In genomic region chr11:117444256-117445096, GRCh38 we compare ENCODE assay signal across 23 cellular contexts.
DNase-seq lines count a peak whose midpoint lies in the region; TF ChIP-seq lines count a peak whose summit lies in the region.
"Had no signal": no experiment of that assay in that cellular context is flagged by ENCODE, and none has a peak within 500 bp of the region (broad histone marks: within the 10 kb centered on the region; RNA-seq: fewer than 3 reads in every experiment).

No MANE protein-coding gene starts in this region.

- H3K4me1 Mint-ChIP-seq in neural crest cell = peaks cover 20% of the 10 kb centered on the region
- H3K4me1 Mint-ChIP-seq: activated B cell treated with CpG ODN at 0.5 μM for 24 hours, immature natural killer cell had no signal

- H3K4me3 ChIP-seq in Jurkat, Clone E6-1 (ENCODE audit: low read length) = no peak overlapping the region
- H3K4me3 ChIP-seq: ascending aorta, BLaER1, esophagus squamous epithelium, gastrocnemius medialis, vagina had no signal

- H3K36me3 Mint-ChIP-seq in neural crest cell (ENCODE audit: low read depth) = no peaks in the 10 kb centered on the region
- H3K36me3 Mint-ChIP-seq: activated naive CD4-positive, alpha-beta T cell treated with anti-CD3 and anti-CD28 coated beads, Interleukin-2, amount 50 U/mL, for 72 hours; immature natural killer cell; natural killer cell treated with Interleukin-12 subunit alpha and Interleukin-12 subunit beta and Interleukin-15 and Interleukin-18, amount 100 ng/mL, for 72 hours had no signal

- peaks cover 24% of the 10 kb centered on the region for H3K27me3 Mint-ChIP-seq in neural crest cell (ENCODE audit: low read depth)

- H3K4me3 Mint-ChIP-seq in neural crest cell = no peak overlapping the region
- H3K4me3 Mint-ChIP-seq: activated B cell treated with CpG ODN at 0.5 μM for 24 hours; activated T-helper 1 cell treated with anti-CD3 and anti-CD28 coated beads, Interleukin-12 subunit alpha, Interleukin-12 subunit beta, Interleukin-2, Interleukin-4 antibody, amounts not matched to agents 30 ng/mL and 10 ng/mL and 1 ng/mL, durations not matched to agents 14 hours and 24 hours and 36 hours; HFFc6; immature natural killer cell; natural killer cell treated with Interleukin-12 subunit alpha and Interleukin-12 subunit beta and Interleukin-15 and Interleukin-18, amount 100 ng/mL, for 72 hours had no signal

- peak overlapping the region; percentile 10; the same call in 1 of the 2 replicates for H3K27ac ChIP-seq in VCaP
- H3K27ac ChIP-seq: ascending aorta, BLaER1, esophagus squamous epithelium, gastrocnemius medialis, left ventricle myocardium inferior, vagina had no signal

- DNase-seq in NCI-H524 (lab: John Stamatoyannopoulos, UW) (peak; percentile 28 to 61), NCI-H524 treated with DMSO at 0.1 percent for 48 hours (lab: John Stamatoyannopoulos, UW) (no peak), neural crest cell (ENCODE audit: low read depth, low spot score) (no peak), NCI-H774 (lab: John Stamatoyannopoulos, UW) (no peak), glomerular visceral epithelial cell (ENCODE audit: extremely low spot score) (no peak), NCI-H345 (lab: John Stamatoyannopoulos, UW) (no peak)
- peak; percentile 21 for DNase-seq in Jurkat, Clone E6-1 (ENCODE audit: low read depth, low spot score)
- DNase-seq: activated B cell treated with CpG ODN at 0.5 μM for 24 hours; activated CD4-positive, alpha-beta T cell treated with anti-CD3 and anti-CD28 coated beads, Interleukin-2, amount 50 U/mL, for 4 hours; esophagus squamous epithelium; gastrocnemius medialis; immature natural killer cell; KG1; MM.1S had no signal

- TF ChIP-seq CTCF in VCaP (conservative IDR thresholded peaks at IDR 0.05) = no peak
- no peak for TF ChIP-seq CTCF in neural crest cell (conservative IDR thresholded peaks at IDR 0.05)

- peak overlapping the region; percentile 93 for H3K27ac Mint-ChIP-seq in neural crest cell (ENCODE audit: unreplicated experiment)
- H3K27ac Mint-ChIP-seq: activated B cell treated with CpG ODN at 0.5 μM for 24 hours; activated naive CD4-positive, alpha-beta T cell treated with anti-CD3 and anti-CD28 coated beads, Interleukin-2, amount 50 U/mL, for 72 hours; activated T-helper 1 cell treated with anti-CD3 and anti-CD28 coated beads, Interleukin-12 subunit alpha, Interleukin-12 subunit beta, Interleukin-2, Interleukin-4 antibody, amounts not matched to agents 30 ng/mL and 10 ng/mL and 1 ng/mL, durations not matched to agents 14 hours and 24 hours and 36 hours; HFFc6; immature natural killer cell; natural killer cell treated with Interleukin-12 subunit alpha and Interleukin-12 subunit beta and Interleukin-15 and Interleukin-18, amount 100 ng/mL, for 72 hours had no signal

- no peaks in the 10 kb centered on the region for H3K9me3 Mint-ChIP-seq in neural crest cell
- H3K9me3 Mint-ChIP-seq: activated B cell treated with CpG ODN at 0.5 μM for 24 hours; activated T-helper 1 cell treated with anti-CD3 and anti-CD28 coated beads, Interleukin-12 subunit alpha, Interleukin-12 subunit beta, Interleukin-2, Interleukin-4 antibody, amounts not matched to agents 30 ng/mL and 10 ng/mL and 1 ng/mL, durations not matched to agents 14 hours and 24 hours and 36 hours; HFFc6; natural killer cell treated with Interleukin-12 subunit alpha and Interleukin-12 subunit beta and Interleukin-15 and Interleukin-18, amount 100 ng/mL, for 72 hours had no signal

Comparison
In these comparisons a context has a peak if more than half of its experiments do, and no peak if none do; other contexts are left out.
1. DNase-seq: peak in NCI-H524 (2 of 2) and Jurkat, Clone E6-1 (single experiment); none in NCI-H524 treated with DMSO at 0.1 percent for 48 hours (single experiment), neural crest cell (single experiment), NCI-H774 (single experiment), glomerular visceral epithelial cell (single experiment) and NCI-H345 (single experiment).